Comparison of ENCODE assay signal across 19 cellular contexts in genomic region chrX:23832750-23833149, GRCh38. TPM values are rescaled to one million over a fixed set of nuclear protein-coding genes. Genes with fewer than 3 reads are reported as not detected.
DNase-seq lines count a peak whose midpoint lies in the region; ATAC-seq, FAIRE-seq and TF ChIP-seq lines count a peak whose summit lies in the region.
"Had no signal": no experiment of that assay in that cellular context is flagged by ENCODE, and none has a peak within 500 bp of the region (broad histone marks: within the 10 kb centered on the region; RNA-seq: fewer than 3 reads in every experiment).

No MANE protein-coding gene starts in this region.

- H3K27me3 Mint-ChIP-seq in CD8-positive, alpha-beta T cell (ENCODE audit: low read depth), result no peaks in the 10 kb centered on the region
- H3K27me3 Mint-ChIP-seq: CD4-positive, CD25-positive, alpha-beta regulatory T cell had no signal

- H3K36me3 ChIP-seq in cardiac muscle cell (peaks cover 2% of the 10 kb centered on the region), left ventricle myocardium inferior (no peaks in the 10 kb centered on the region), HepG2 (replicated peaks in 1 of 2; ENCODE audit: control insufficient read depth in 1 of 2, insufficient read depth in 2 of 2, low read length in 2 of 2) (no peaks in the 10 kb centered on the region), H7 (replicated peaks; ENCODE audit: control insufficient read depth, insufficient read depth, low read length) (no peaks in the 10 kb centered on the region)
- H3K36me3 ChIP-seq in CD8-positive, alpha-beta T cell (ENCODE audit: insufficient read depth, low read length), result no peaks in the 10 kb centered on the region
- H3K36me3 ChIP-seq: BLaER1 treated with 17β-estradiol and CSF1 and Interleukin-3, amounts not matched to agents 10 nM and 100 nM had no signal

- FAIRE-seq in HepG2 (lab: Jason Lieb, UNC), result no peak
- FAIRE-seq: GM12878, GM18507, H1 had no signal

- H2AFZ ChIP-seq in HepG2 (ENCODE audit: low read length), result no peak overlapping the region

- H3K4me3 Mint-ChIP-seq in CD8-positive, alpha-beta T cell, result no peak overlapping the region
- H3K4me3 Mint-ChIP-seq: CD4-positive, CD25-positive, alpha-beta regulatory T cell had no signal

- no peak for ATAC-seq in HepG2
- no peak for ATAC-seq in GM21786 (IDR thresholded peaks at IDR 0.05; ENCODE audit: unreplicated experiment)
- no peak for ATAC-seq in CD8-positive, alpha-beta T cell
- ATAC-seq: GM12878, HCT116 had no signal

- TF ChIP-seq CTCF in cardiac muscle cell (IDR thresholded peaks at IDR 0.05; ENCODE audit: low read depth, low read length) (no peak), left ventricle myocardium inferior (IDR thresholded peaks at IDR 0.05; ENCODE audit: borderline replicate concordance) (no peak), HepG2 (CRISPR knock-in tag; IDR thresholded peaks at IDR 0.05) (no peak)
- no peak for TF ChIP-seq CTCF in CD8-positive, alpha-beta T cell (IDR thresholded peaks at IDR 0.05)

- H3K27ac Mint-ChIP-seq in CD8-positive, alpha-beta T cell, result no peak overlapping the region
- H3K27ac Mint-ChIP-seq: CD4-positive, CD25-positive, alpha-beta regulatory T cell had no signal

- no peaks in the 10 kb centered on the region for H3K27me3 ChIP-seq in cardiac muscle cell
- H3K27me3 ChIP-seq in left ventricle myocardium inferior (ENCODE audit: low read depth), result no peaks in the 10 kb centered on the region
- no peaks in the 10 kb centered on the region for H3K27me3 ChIP-seq in HepG2 (ENCODE audit: control insufficient read depth in 1 of 2, insufficient read depth in 2 of 2, low read length in 2 of 2)
- no peaks in the 10 kb centered on the region for H3K27me3 ChIP-seq in H7 (ENCODE audit: control insufficient read depth, insufficient read depth, low read length)
- H3K27me3 ChIP-seq in CD8-positive, alpha-beta T cell (ENCODE audit: insufficient read depth, low read length), result no peaks in the 10 kb centered on the region
- H3K27me3 ChIP-seq: BLaER1 treated with 17β-estradiol and CSF1 and Interleukin-3, amounts not matched to agents 10 nM and 100 nM had no signal

- H4K20me1 ChIP-seq in HepG2 (ENCODE audit: insufficient read depth, low read length), result no peaks in the 10 kb centered on the region
- H4K20me1 ChIP-seq: BLaER1 treated with 17β-estradiol and CSF1 and Interleukin-3, amounts not matched to agents 10 nM and 100 nM had no signal

- no peaks in the 10 kb centered on the region for H3K4me1 Mint-ChIP-seq in CD8-positive, alpha-beta T cell (ENCODE audit: low read depth)
- H3K4me1 Mint-ChIP-seq: CD4-positive, CD25-positive, alpha-beta regulatory T cell had no signal

- TF ChIP-seq EP300 in HepG2 (IDR thresholded peaks at IDR 0.05; ENCODE audit: low read depth in 2 of 2, low read length in 2 of 2) (no peak), HepG2 (CRISPR knock-in tag; IDR thresholded peaks at IDR 0.05; ENCODE audit: borderline replicate concordance) (no peak)

- in situ Hi-C loops in HepG2 (cut with HindIII; ENCODE audit: extremely low pct_ligation_motif_present, low pct_unique_long_range_greater_than_20kb), result no loop called here

- no peak overlapping the region for H3K9ac ChIP-seq in HepG2 (ENCODE audit: insufficient read depth, low read depth, low read length)
- H3K9ac ChIP-seq: BLaER1 treated with 17β-estradiol and CSF1 and Interleukin-3, amounts not matched to agents 10 nM and 100 nM had no signal

- no peak overlapping the region for H3K4me2 ChIP-seq in HepG2 (ENCODE audit: low read depth, low read length)

- no peaks in the 10 kb centered on the region for H3K4me1 ChIP-seq in cardiac muscle cell (ENCODE audit: low read depth)
- H3K4me1 ChIP-seq in left ventricle myocardium inferior, result no peaks in the 10 kb centered on the region
- peaks cover 51% of the 10 kb centered on the region for H3K4me1 ChIP-seq in HepG2 (ENCODE audit: insufficient read depth, low read length)
- no peaks in the 10 kb centered on the region for H3K4me1 ChIP-seq in CD8-positive, alpha-beta T cell (ENCODE audit: insufficient read depth, low read length)

- H3K36me3 Mint-ChIP-seq in CD8-positive, alpha-beta T cell, result peaks cover 5% of the 10 kb centered on the region
- H3K36me3 Mint-ChIP-seq: CD4-positive, CD25-positive, alpha-beta regulatory T cell had no signal

- H3K9me3 ChIP-seq in cardiac muscle cell (ENCODE audit: low read depth) (no peaks in the 10 kb centered on the region), left ventricle myocardium inferior (replicated peaks) (no peaks in the 10 kb centered on the region), HepG2 (ENCODE audit: low read length) (no peaks in the 10 kb centered on the region)
- H3K9me3 ChIP-seq in CD8-positive, alpha-beta T cell (ENCODE audit: low read length), result no peaks in the 10 kb centered on the region
- H3K9me3 ChIP-seq: BLaER1 treated with 17β-estradiol and CSF1 and Interleukin-3, amounts not matched to agents 10 nM and 100 nM had no signal

- TF ChIP-seq RAD21 in HepG2 (CRISPR knock-in tag; IDR thresholded peaks at IDR 0.05), result no peak

- no TSS peak for BruUV-seq in HepG2 (replicated peaks; lab: Mats Ljungman, UMichigan)

- H3K79me2 ChIP-seq in HepG2 (ENCODE audit: insufficient read depth, low read length), result no peaks in the 10 kb centered on the region

- no peak for DNase-seq in cardiac muscle cell (ENCODE audit: low read depth in 1 of 2, low spot score in 1 of 2)
- no peak for DNase-seq in left ventricle myocardium inferior
- DNase-seq in HepG2 (ENCODE audit: low spot score), result no peak
- DNase-seq in pons (ENCODE audit: low spot score), result peak; percentile 33
- DNase-seq in H7, result no peak
- no peak for DNase-seq in HuH-7.5 (ENCODE audit: low spot score)
- DNase-seq in CD8-positive, alpha-beta T cell, result no peak
- DNase-seq: 8988T; ACHN; CD4-positive, CD25-positive, alpha-beta regulatory T cell; DMS79; IMR-90 had no signal

- H3K27ac ChIP-seq in cardiac muscle cell (peak overlapping the region; percentile 69), left ventricle myocardium inferior (replicated peaks) (no peak overlapping the region), HepG2 (ENCODE audit: extremely low read length, insufficient read depth, low read length) (peak overlapping the region; percentile 6)
- H3K27ac ChIP-seq in CD8-positive, alpha-beta T cell (ENCODE audit: low read depth, low read length), result no peak overlapping the region
- H3K27ac ChIP-seq: BLaER1 treated with 17β-estradiol and CSF1 and Interleukin-3, amounts not matched to agents 10 nM and 100 nM; HL-60 had no signal

- no CpG with 5 or more reads among the region's 2 CpGs for WGBS in HepG2 (ENCODE audit: low lambda C conversion rate)

- POLR2A ChIA-PET in HepG2 (lab: Yijun Ruan, JAX), result no interaction called here
- POLR2A ChIA-PET in CD8-positive, alpha-beta T cell (lab: Charles Lee), result no interaction called here

- H3K4me3 ChIP-seq in cardiac muscle cell (no peak overlapping the region), left ventricle myocardium inferior (no peak overlapping the region), HepG2 (replicated peaks in 1 of 3; ENCODE audit: insufficient read depth in 1 of 3, low read depth in 2 of 3, low read length in 3 of 3) (no peak overlapping the region), H7 (ENCODE audit: insufficient read depth, low read depth, low read length) (no peak overlapping the region)
- H3K4me3 ChIP-seq in CD8-positive, alpha-beta T cell (ENCODE audit: low read depth, low read length), result no peak overlapping the region
- H3K4me3 ChIP-seq: BLaER1 treated with 17β-estradiol and CSF1 and Interleukin-3, amounts not matched to agents 10 nM and 100 nM; GM12878 had no signal

- CTCF ChIA-PET in HepG2 (lab: Yijun Ruan, JAX; ENCODE audit: low intra/inter-chr PET ratio, low total read pairs), result no interaction called here
- CTCF ChIA-PET in CD8-positive, alpha-beta T cell (lab: Charles Lee), result no interaction called here

- H3K9me3 Mint-ChIP-seq in CD8-positive, alpha-beta T cell, result no peaks in the 10 kb centered on the region
- H3K9me3 Mint-ChIP-seq: CD4-positive, CD25-positive, alpha-beta regulatory T cell had no signal

- intact Hi-C loops in left ventricle myocardium inferior (cut with micrococcal nuclease), result no loop called here
- intact Hi-C loops in HepG2 (cut with micrococcal nuclease; ENCODE audit: unreplicated experiment), result no loop called here
- intact Hi-C loops in CD8-positive, alpha-beta T cell (cut with DNase I, micrococcal nuclease), result no loop called here

- no peak for TF ChIP-seq POLR2A in HepG2 (IDR thresholded peaks at IDR 0.05; ENCODE audit: insufficient read depth in 1 of 2, low read depth in 2 of 2, low read length in 2 of 2)

RNA-seq across cellular contexts. Expression of gene SAT1, which starts 49.8 kb away (rescaled TPM):
- total RNA-seq in cardiac muscle cell (89.8 and 238 TPM in 2 replicates), left ventricle myocardium inferior (99.7 TPM), HepG2 (2016; rRNA removed; fragmentation: Illumina TruSeq; extraction: Trizol) (216 and 237 TPM in 2 replicates)
- polyA plus RNA-seq in cardiac muscle cell (127 and 290 TPM in 2 replicates), HepG2 (2011; rRNA removed) (1,213 and 1,243 TPM in 2 replicates)
- total RNA-seq in HepG2 (2016; cell fraction: cytosol; rRNA removed; fragmentation: Illumina TruSeq; extraction: Trizol; ENCODE audit: low read depth), result 71.5 and 78.9 TPM in 2 replicates
- 224 and 242 TPM in 2 replicates for total RNA-seq in HepG2 (2016; cell fraction: insoluble cytoplasmic fraction; rRNA removed; fragmentation: Illumina TruSeq; extraction: Trizol)
- total RNA-seq in HepG2 (2016; cell fraction: membrane; rRNA removed; fragmentation: Illumina TruSeq; extraction: Trizol), result 183 and 209 TPM in 2 replicates
- total RNA-seq in HepG2 (2016; cell fraction: nucleus; rRNA removed; fragmentation: Illumina TruSeq; extraction: Trizol), result 221 and 242 TPM in 2 replicates
- 501 and 788 TPM in 2 replicates for polyA plus RNA-seq in HepG2 (2011; cell fraction: cytosol; rRNA removed)
- polyA plus RNA-seq in HepG2 (2011; cell fraction: nucleus; rRNA removed), result 2,273 and 3,133 TPM in 2 replicates
- 931 and 961 TPM in 2 replicates for polyA plus RNA-seq in HepG2 (2012)
- 82.9 and 86.6 TPM in 2 replicates for polyA plus RNA-seq in HepG2 (2016; cell fraction: cytosol; fragmentation: Illumina TruSeq; extraction: Trizol; ENCODE audit: low read depth)
- polyA plus RNA-seq in HepG2 (2016; cell fraction: insoluble cytoplasmic fraction; fragmentation: Illumina TruSeq; extraction: Trizol; ENCODE audit: low read depth), result 238 and 267 TPM in 2 replicates
- 166 and 177 TPM in 2 replicates for polyA plus RNA-seq in HepG2 (2016; cell fraction: membrane; fragmentation: Illumina TruSeq; extraction: Trizol; ENCODE audit: low read depth)
- 367 and 400 TPM in 2 replicates for polyA plus RNA-seq in HepG2 (2016; cell fraction: nucleus; fragmentation: Illumina TruSeq; extraction: Trizol; ENCODE audit: insufficient read depth, low read depth)
- polyA minus RNA-seq in HepG2 (2011; rRNA and poly(A)+ RNA removed; ENCODE audit: low replicate concordance), result 38.8 and 128 TPM in 2 replicates
- 149 and 175 TPM in 2 replicates for polyA minus RNA-seq in HepG2 (2011; cell fraction: cytosol; rRNA and poly(A)+ RNA removed)
- 734 and 963 TPM in 2 replicates for polyA minus RNA-seq in HepG2 (2011; cell fraction: nucleus; rRNA and poly(A)+ RNA removed)
- total RNA-seq in H7 (2014; rRNA removed; shearing (Covaris generic)), result 107 and 187 TPM in 2 replicates
- total RNA-seq in CD8-positive, alpha-beta T cell, result 100 to 1,000 TPM; 270 to 285 TPM

Comparison
In these comparisons a context has a peak if more than half of its experiments do, and no peak if none do; other contexts are left out.
1. H3K27ac ChIP-seq: peak in cardiac muscle cell (single experiment) and HepG2 (single experiment); none in left ventricle myocardium inferior (single experiment) and CD8-positive, alpha-beta T cell (single experiment).